8 cellular contexts compared by ENCODE assay signal in the genomic region with DNA sequence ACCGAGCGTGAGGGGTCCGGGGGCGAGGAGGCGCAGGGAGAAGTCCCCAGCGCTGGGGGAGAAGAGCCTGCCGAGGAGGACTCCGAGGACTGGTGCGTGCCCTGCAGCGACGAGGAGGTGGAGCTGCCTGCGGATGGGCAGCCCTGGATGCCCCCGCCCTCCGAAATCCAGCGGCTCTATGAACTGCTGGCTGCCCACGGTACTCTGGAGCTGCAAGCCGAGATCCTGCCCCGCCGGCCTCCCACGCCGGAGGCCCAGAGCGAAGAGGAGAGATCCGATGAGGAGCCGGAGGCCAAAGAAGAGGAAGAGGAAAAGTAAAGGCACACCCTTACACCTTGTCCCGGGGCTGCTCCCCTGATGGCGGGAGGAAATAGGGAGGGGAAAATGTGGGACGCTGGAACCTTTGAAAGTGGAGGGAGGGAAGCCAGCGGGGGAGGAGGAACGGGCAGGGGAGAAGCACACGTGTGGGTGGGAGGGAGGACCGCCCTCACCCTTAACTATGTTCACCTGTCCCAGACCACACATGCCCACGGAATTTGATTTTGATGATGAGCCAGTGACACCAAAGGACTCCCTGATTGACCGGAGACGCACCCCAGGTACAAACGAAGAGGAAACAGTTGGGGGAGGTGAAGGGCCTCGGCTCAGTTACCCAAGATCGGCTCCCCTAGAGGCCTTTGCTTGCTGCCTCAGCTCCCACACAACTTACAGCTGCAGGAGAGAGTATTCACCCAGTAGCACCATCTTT. TPM values are rescaled to one million over a fixed set of nuclear protein-coding genes. Genes with fewer than 3 reads are reported as not detected.
DNase-seq lines count a peak whose midpoint lies in the region; ATAC-seq and TF ChIP-seq lines count a peak whose summit lies in the region.

No MANE protein-coding gene starts in this region.

- no peaks in the 10 kb centered on the region for H3K27me3 Mint-ChIP-seq in activated T-cell treated with anti-CD3 and anti-CD28 coated beads, Interleukin-2, amount 50 U/mL, for 4 hours (ENCODE audit: low read depth)

- H3K4me3 ChIP-seq in fibroblast of pulmonary artery (replicated peaks; ENCODE audit: low read depth, low read length) (peak overlapping the region; percentile 81), neural cell (ENCODE audit: low read length) (peak overlapping the region; percentile 100)

- peak overlapping the region; percentile 68 for H3K4me2 ChIP-seq in neural cell (ENCODE audit: low read length)

- H3K4me3 Mint-ChIP-seq in activated T-cell treated with anti-CD3 and anti-CD28 coated beads, Interleukin-2, amount 50 U/mL, for 4 hours, result peak overlapping the region; percentile 96

- H3K79me2 ChIP-seq in neural cell (replicated peaks; ENCODE audit: insufficient read depth, low read length), result peaks cover 35% of the 10 kb centered on the region

- TF ChIP-seq CTCF in fibroblast of pulmonary artery (IDR thresholded peaks at IDR 0.05; ENCODE audit: low read length, missing control alignments) (peak; percentile 24), neural cell (IDR thresholded peaks at IDR 0.05; ENCODE audit: poor library complexity, severe bottlenecking) (peak; percentile 38)

- H3K36me3 Mint-ChIP-seq in activated T-cell treated with anti-CD3 and anti-CD28 coated beads, Interleukin-2, amount 50 U/mL, for 4 hours (ENCODE audit: insufficient read depth), result peaks cover 16% of the 10 kb centered on the region

- H3K9me3 ChIP-seq in neural cell (ENCODE audit: low read length), result no peaks in the 10 kb centered on the region

- ATAC-seq in Right ventricle myocardium inferior, result peak; percentile 39
- peak; percentile 4 for ATAC-seq in HG02981 (IDR thresholded peaks at IDR 0.05; ENCODE audit: unreplicated experiment)
- ATAC-seq in activated T-cell treated with anti-CD3 and anti-CD28 coated beads, Interleukin-2, amount 50 U/mL, for 4 hours, result peak; percentile 29 to 37
- no peak for ATAC-seq in HG03571 (IDR thresholded peaks at IDR 0.05; ENCODE audit: unreplicated experiment)

- TF ChIP-seq EP300 in neural cell (conservative IDR thresholded peaks at IDR 0.05; ENCODE audit: poor library complexity, severe bottlenecking), result no peak

- no peaks in the 10 kb centered on the region for H3F3A ChIP-seq in neural cell (ENCODE audit: insufficient read depth, low read length, poor library complexity, severe bottlenecking)

- no peak overlapping the region for H2AFZ ChIP-seq in neural cell (ENCODE audit: low read depth, low read length)

- TF ChIP-seq RAD21 in neural cell (conservative IDR thresholded peaks at IDR 0.05), result no peak

- H3K9me3 Mint-ChIP-seq in activated T-cell treated with anti-CD3 and anti-CD28 coated beads, Interleukin-2, amount 50 U/mL, for 4 hours, result no peaks in the 10 kb centered on the region

- no peaks in the 10 kb centered on the region for H3K9me2 ChIP-seq in neural cell (ENCODE audit: insufficient read depth, low read length)

- H3K27ac ChIP-seq in neural cell (ENCODE audit: low read length), result peak overlapping the region; percentile 98

- H3K36me3 ChIP-seq in neural cell (ENCODE audit: insufficient read depth, low read length), result no peaks in the 10 kb centered on the region

- peaks cover 67% of the 10 kb centered on the region for H3K4me1 Mint-ChIP-seq in activated T-cell treated with anti-CD3 and anti-CD28 coated beads, Interleukin-2, amount 50 U/mL, for 4 hours (ENCODE audit: low read depth)

- H4K20me1 ChIP-seq in neural cell (ENCODE audit: insufficient read depth), result no peaks in the 10 kb centered on the region

- H3K27me3 ChIP-seq in neural cell (ENCODE audit: insufficient read depth, low read depth, low read length), result no peaks in the 10 kb centered on the region

- peak overlapping the region; percentile 80 for H3K9ac ChIP-seq in neural cell (ENCODE audit: low read length)

- DNase-seq in Right ventricle myocardium inferior (ENCODE audit: missing footprints) (peak; percentile 86), cardiac septum (ENCODE audit: low spot score) (no peak), NCI-H526 treated with DMSO at 0.1 percent for 48 hours (lab: John Stamatoyannopoulos, UW) (peak; percentile 47), fibroblast of pulmonary artery (ENCODE audit: low read depth) (peak; percentile 69)
- peak; percentile 29 for DNase-seq in activated T-cell treated with anti-CD3 and anti-CD28 coated beads, Interleukin-2, amount 50 U/mL, for 4 hours

- intact Hi-C loops in Right ventricle myocardium inferior (cut with DNase I), result no loop called here
- intact Hi-C loops in cardiac septum (cut with DNase I), result loop anchor here (1.0 to 5.0 kb wide), 3 partner anchors 27 to 155 kb away; a partner anchor contains a TSS

TF ChIP-seq in neural cell, 6 proteins besides CTCF, POLR2A, EP300 and RAD21:
- TF ChIP-seq MXI1 (conservative IDR thresholded peaks at IDR 0.05; ENCODE audit: poor library complexity, severe bottlenecking), result no peak
- peak; percentile 14 for TF ChIP-seq TAF1 (IDR thresholded peaks at IDR 0.05; ENCODE audit: low read depth)

RNA-seq across cellular contexts. Expression of a gene that starts 0.9 kb away (rescaled TPM):
- 15.6 TPM for total RNA-seq in Right ventricle myocardium inferior
- total RNA-seq in cardiac septum, result 15.6 TPM
- total RNA-seq in activated T-cell treated with anti-CD3 and anti-CD28 coated beads, Interleukin-2, amount 50 U/mL, for 4 hours, result 10 to 100 TPM; 35.2 to 40.9 (median 40.7) TPM
- polyA plus RNA-seq in neural cell, result 86.8 and 88.7 TPM in 2 replicates
- 21.9 and 24.0 TPM in 2 replicates for polyA minus RNA-seq in neural cell

RNA-seq across cellular contexts. Expression of a gene that starts 3.4 kb away (rescaled TPM):
- total RNA-seq in Right ventricle myocardium inferior (51.5 TPM), cardiac septum (60.2 TPM)
- 10 to 100 TPM; 80.6 to 86.4 (median 85.8) TPM for total RNA-seq in activated T-cell treated with anti-CD3 and anti-CD28 coated beads, Interleukin-2, amount 50 U/mL, for 4 hours
- 2.5 and 5.7 TPM in 2 replicates for polyA plus RNA-seq in neural cell
- 2.1 and 3.2 TPM in 2 replicates for polyA minus RNA-seq in neural cell

RNA-seq across cellular contexts. Expression of a gene that starts 4.9 kb away (rescaled TPM):
- total RNA-seq in Right ventricle myocardium inferior (3.2 TPM), cardiac septum (2.1 TPM)
- total RNA-seq in activated T-cell treated with anti-CD3 and anti-CD28 coated beads, Interleukin-2, amount 50 U/mL, for 4 hours, result 1 to 10 TPM in 1 of 3 donors, under 1 TPM in 2; 0.34 to 1.6 (median 0.76) TPM
- polyA plus RNA-seq in neural cell, result 84.2 and 105 TPM in 2 replicates
- polyA minus RNA-seq in neural cell, result 29.9 and 40.6 TPM in 2 replicates

RNA-seq across cellular contexts. Expression of a gene that starts 10.5 kb away (rescaled TPM):
- 92.0 TPM for total RNA-seq in Right ventricle myocardium inferior
- 72.4 TPM for total RNA-seq in cardiac septum
- total RNA-seq in activated T-cell treated with anti-CD3 and anti-CD28 coated beads, Interleukin-2, amount 50 U/mL, for 4 hours, result 100 to 1,000 TPM; 321 to 471 (median 409) TPM
- polyA plus RNA-seq in neural cell, result 147 and 168 TPM in 2 replicates
- polyA minus RNA-seq in neural cell, result 246 and 274 TPM in 2 replicates

RNA-seq across cellular contexts. Expression of a gene that starts 26.3 kb away (rescaled TPM):
- total RNA-seq in Right ventricle myocardium inferior (53.3 TPM), cardiac septum (21.8 TPM)
- 10 to 100 TPM; 73.5 to 82.2 (median 79.7) TPM for total RNA-seq in activated T-cell treated with anti-CD3 and anti-CD28 coated beads, Interleukin-2, amount 50 U/mL, for 4 hours
- 81.1 and 89.7 TPM in 2 replicates for polyA plus RNA-seq in neural cell
- polyA minus RNA-seq in neural cell, result 48.7 and 74.7 TPM in 2 replicates
